ENCODE assay signal across 8 cellular contexts in the genomic region with DNA sequence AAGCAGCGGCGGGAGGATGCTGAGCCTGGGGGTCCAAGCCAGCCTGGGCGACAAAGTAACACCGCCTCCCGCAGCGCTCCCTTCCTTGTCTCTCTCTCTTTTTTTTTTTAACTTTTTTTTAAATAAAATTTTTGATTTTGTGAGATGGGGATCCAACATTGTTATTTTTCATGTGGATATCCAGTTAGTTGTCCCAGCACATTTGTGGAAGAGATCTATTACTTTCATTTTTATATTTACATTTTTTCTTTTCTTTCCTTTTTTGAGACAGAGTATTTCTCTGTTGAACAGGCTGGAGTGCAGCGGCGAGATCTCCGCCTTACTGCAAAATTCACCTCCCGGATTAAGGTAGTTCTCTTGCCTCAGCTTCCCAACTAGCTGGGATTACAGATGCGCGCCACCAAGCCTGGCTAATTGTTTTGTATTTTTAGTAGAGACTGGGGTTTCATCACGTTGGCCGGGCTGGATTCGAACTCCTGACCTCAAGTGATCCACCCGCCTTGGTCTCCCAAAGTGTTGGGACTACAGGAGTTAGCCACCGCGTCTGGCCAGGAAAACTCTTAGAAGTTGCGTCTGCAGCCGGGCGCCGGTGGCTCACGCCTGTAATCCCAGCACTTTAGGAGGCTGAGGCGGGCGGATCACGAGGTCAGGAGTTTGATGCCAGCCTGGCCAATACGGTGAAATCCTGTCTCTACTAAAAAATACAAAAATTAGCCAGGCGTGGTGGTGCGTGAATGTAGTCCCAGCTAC. TPM values are rescaled to one million over a fixed set of nuclear protein-coding genes. Genes with fewer than 3 reads are reported as not detected.
DNase-seq lines count a peak whose midpoint lies in the region; ATAC-seq and TF ChIP-seq lines count a peak whose summit lies in the region.

No MANE protein-coding gene starts in this region.

- peak overlapping the region; percentile 90 for H3K4me3 Mint-ChIP-seq in activated T-helper 2 cell treated with anti-CD3 and anti-CD28 coated beads, Interferon-gamma antibody, Interleukin-2, Interleukin-4, amounts not matched to agents 10 μg/mL and 5 μg/mL and 100 μg/mL, durations not matched to agents 14 hours and 24 hours and 36 hours (ENCODE audit: low read depth)
- peak overlapping the region; percentile 94 to 99 (median 98) for H3K4me3 Mint-ChIP-seq in immature natural killer cell
- peak overlapping the region; percentile 93 to 99 for H3K4me3 Mint-ChIP-seq in stimulated activated naive CD8-positive, alpha-beta T cell treated with anti-CD3 and anti-CD28 coated beads, Interleukin-15, amount 100 ng/mL, for 72 hours

- no peak overlapping the region for H3K27ac ChIP-seq in foreskin keratinocyte

- intact Hi-C loops in activated T-helper 2 cell treated with anti-CD3 and anti-CD28 coated beads, Interferon-gamma antibody, Interleukin-2, Interleukin-4, amounts not matched to agents 10 μg/mL and 5 μg/mL and 100 μg/mL, durations not matched to agents 14 hours and 24 hours and 36 hours (cut with micrococcal nuclease) = loop anchor here (2.0 to 10.0 kb wide), 3 partner anchors 21 to 451 kb away; partner anchors contain the start of genes ZNF160, ZNF765 and ZNF888

- no peaks in the 10 kb centered on the region for H3K27me3 ChIP-seq in foreskin keratinocyte

- H3K36me3 Mint-ChIP-seq in activated T-helper 2 cell treated with anti-CD3 and anti-CD28 coated beads, Interferon-gamma antibody, Interleukin-2, Interleukin-4, amounts not matched to agents 10 μg/mL and 5 μg/mL and 100 μg/mL, durations not matched to agents 14 hours and 24 hours and 36 hours (ENCODE audit: low read depth) = peaks cover 26% of the 10 kb centered on the region
- H3K36me3 Mint-ChIP-seq in immature natural killer cell = peaks cover 0 to 4% (median 3%) of the 10 kb centered on the region in 3 donors

- DNase-seq in activated T-helper 2 cell treated with anti-CD3 and anti-CD28 coated beads, Interferon-gamma antibody, Interleukin-2, Interleukin-4, amounts not matched to agents 10 μg/mL and 5 μg/mL and 100 μg/mL, durations not matched to agents 14 hours and 24 hours and 36 hours (ENCODE audit: low spot score) = no peak
- DNase-seq in immature natural killer cell (no peak), middle frontal gyrus (ENCODE audit: extremely low spot score, low spot score) (no peak), amniotic stem cell (lab: John Stamatoyannopoulos, UW) (no peak), foreskin keratinocyte (no peak), COLO829 (ENCODE audit: low spot score) (no peak)
- peak in 1 of 2 donors; percentile 8 for DNase-seq in stimulated activated naive CD8-positive, alpha-beta T cell treated with anti-CD3 and anti-CD28 coated beads, Interleukin-15, amount 100 ng/mL, for 72 hours

- ATAC-seq in HG02759 (IDR thresholded peaks at IDR 0.05; ENCODE audit: unreplicated experiment) (peak; percentile 22), foreskin keratinocyte (no peak)
- peak; percentile 13 for ATAC-seq in stimulated activated naive CD8-positive, alpha-beta T cell treated with anti-CD3 and anti-CD28 coated beads, Interleukin-15, amount 100 ng/mL, for 72 hours

- no peak overlapping the region for H3K27ac Mint-ChIP-seq in activated T-helper 2 cell treated with anti-CD3 and anti-CD28 coated beads, Interferon-gamma antibody, Interleukin-2, Interleukin-4, amounts not matched to agents 10 μg/mL and 5 μg/mL and 100 μg/mL, durations not matched to agents 14 hours and 24 hours and 36 hours
- peak overlapping the region in 5 of 6 donors; percentile 72 to 98 (median 90) for H3K27ac Mint-ChIP-seq in immature natural killer cell
- no peak overlapping the region for H3K27ac Mint-ChIP-seq in stimulated activated naive CD8-positive, alpha-beta T cell treated with anti-CD3 and anti-CD28 coated beads, Interleukin-15, amount 100 ng/mL, for 72 hours

- H3K4me1 Mint-ChIP-seq in activated T-helper 2 cell treated with anti-CD3 and anti-CD28 coated beads, Interferon-gamma antibody, Interleukin-2, Interleukin-4, amounts not matched to agents 10 μg/mL and 5 μg/mL and 100 μg/mL, durations not matched to agents 14 hours and 24 hours and 36 hours (ENCODE audit: low read depth) = peaks cover 20% of the 10 kb centered on the region
- H3K4me1 Mint-ChIP-seq in immature natural killer cell = peaks cover 32 to 43% of the 10 kb centered on the region in 2 donors
- H3K4me1 Mint-ChIP-seq in stimulated activated naive CD8-positive, alpha-beta T cell treated with anti-CD3 and anti-CD28 coated beads, Interleukin-15, amount 100 ng/mL, for 72 hours = peaks cover 26% of the 10 kb centered on the region

- no peak for TF ChIP-seq CTCF in foreskin keratinocyte (conservative IDR thresholded peaks at IDR 0.05)

- peaks cover 41% of the 10 kb centered on the region for H3K9me3 Mint-ChIP-seq in activated T-helper 2 cell treated with anti-CD3 and anti-CD28 coated beads, Interferon-gamma antibody, Interleukin-2, Interleukin-4, amounts not matched to agents 10 μg/mL and 5 μg/mL and 100 μg/mL, durations not matched to agents 14 hours and 24 hours and 36 hours
- H3K9me3 Mint-ChIP-seq in immature natural killer cell = peaks cover 8 to 31% (median 25%) of the 10 kb centered on the region in 6 donors
- peaks cover 16 to 30% of the 10 kb centered on the region in 2 donors for H3K9me3 Mint-ChIP-seq in stimulated activated naive CD8-positive, alpha-beta T cell treated with anti-CD3 and anti-CD28 coated beads, Interleukin-15, amount 100 ng/mL, for 72 hours

- no peaks in the 10 kb centered on the region for H3K4me1 ChIP-seq in foreskin keratinocyte

- no peaks in the 10 kb centered on the region for H3K27me3 Mint-ChIP-seq in activated T-helper 2 cell treated with anti-CD3 and anti-CD28 coated beads, Interferon-gamma antibody, Interleukin-2, Interleukin-4, amounts not matched to agents 10 μg/mL and 5 μg/mL and 100 μg/mL, durations not matched to agents 14 hours and 24 hours and 36 hours (ENCODE audit: low read depth)
- peaks cover 0 to 8% (median 5%) of the 10 kb centered on the region in 3 donors for H3K27me3 Mint-ChIP-seq in immature natural killer cell (ENCODE audit: low read depth in 3 of 3)
- H3K27me3 Mint-ChIP-seq in stimulated activated naive CD8-positive, alpha-beta T cell treated with anti-CD3 and anti-CD28 coated beads, Interleukin-15, amount 100 ng/mL, for 72 hours = no peaks in the 10 kb centered on the region

RNA-seq across cellular contexts. Expression of gene ZNF816, which starts 19.4 kb away (rescaled TPM):
- total RNA-seq in activated T-helper 2 cell treated with anti-CD3 and anti-CD28 coated beads, Interferon-gamma antibody, Interleukin-2, Interleukin-4, amounts not matched to agents 10 μg/mL and 5 μg/mL and 100 μg/mL, durations not matched to agents 14 hours and 24 hours and 36 hours = 8.1 and 8.4 TPM in 2 replicates
- polyA plus RNA-seq in immature natural killer cell (10 to 100 TPM in 1 of 3 donors, 1 to 10 TPM in 2; 9.8 to 21.0 (median 10.0) TPM), foreskin keratinocyte (1.9 and 2.0 TPM in 2 replicates)
- total RNA-seq in foreskin keratinocyte = 5.4 and 8.4 TPM in 2 replicates

RNA-seq across cellular contexts. Expression of gene ZNF888, which starts 20.1 kb away (rescaled TPM):
- 5.0 and 6.1 TPM in 2 replicates for total RNA-seq in activated T-helper 2 cell treated with anti-CD3 and anti-CD28 coated beads, Interferon-gamma antibody, Interleukin-2, Interleukin-4, amounts not matched to agents 10 μg/mL and 5 μg/mL and 100 μg/mL, durations not matched to agents 14 hours and 24 hours and 36 hours
- polyA plus RNA-seq in immature natural killer cell (1 to 10 TPM; 1.9 to 3.9 (median 1.9) TPM), foreskin keratinocyte (1.1 and 1.4 TPM in 2 replicates)
- 5.3 and 5.6 TPM in 2 replicates for total RNA-seq in foreskin keratinocyte

RNA-seq across cellular contexts. Expression of gene ZNF320, which starts 45.9 kb away (rescaled TPM):
- 8.8 and 9.1 TPM in 2 replicates for total RNA-seq in activated T-helper 2 cell treated with anti-CD3 and anti-CD28 coated beads, Interferon-gamma antibody, Interleukin-2, Interleukin-4, amounts not matched to agents 10 μg/mL and 5 μg/mL and 100 μg/mL, durations not matched to agents 14 hours and 24 hours and 36 hours
- polyA plus RNA-seq in immature natural killer cell (1 to 10 TPM in 2 of 3 donors, not detected in 1; 4.9 to 5.5 TPM), foreskin keratinocyte (1.0 and 1.1 TPM in 2 replicates)
- 4.8 and 5.7 TPM in 2 replicates for total RNA-seq in foreskin keratinocyte

Comparison
In these comparisons a context has a peak if more than half of its experiments do, and no peak if none do; other contexts are left out.
1. H3K27ac Mint-ChIP-seq: peak in immature natural killer cell (5 of 6); none in activated T-helper 2 cell treated with anti-CD3 and anti-CD28 coated beads, Interferon-gamma antibody, Interleukin-2, Interleukin-4, amounts not matched to agents 10 μg/mL and 5 μg/mL and 100 μg/mL, durations not matched to agents 14 hours and 24 hours and 36 hours (single experiment) and stimulated activated naive CD8-positive, alpha-beta T cell treated with anti-CD3 and anti-CD28 coated beads, Interleukin-15, amount 100 ng/mL, for 72 hours (0 of 2).
2. Peak in every context shown above with its lines, with median percentiles within 50 percentile points of each other: H3K4me3 Mint-ChIP-seq.